22 cellular contexts compared by ENCODE assay signal in genomic region chr10:31343009-31343408, GRCh38. TPM values are rescaled to one million over a fixed set of nuclear protein-coding genes. Genes with fewer than 3 reads are reported as not detected.
A peak's percentile ranks its signal among the peaks of the same experiment; 100 is the strongest.
DNase-seq lines count a peak whose midpoint lies in the region; ATAC-seq, FAIRE-seq and TF ChIP-seq lines count a peak whose summit lies in the region.
"Had no signal": no experiment of that assay in that cellular context is flagged by ENCODE, and none has a peak within 500 bp of the region (broad histone marks: within the 10 kb centered on the region; RNA-seq: fewer than 3 reads in every experiment).

No MANE protein-coding gene starts in this region.

- H3K9me3 ChIP-seq in gastrocnemius medialis (no peaks in the 10 kb centered on the region), endodermal cell (ENCODE audit: control insufficient read depth, low read length) (no peaks in the 10 kb centered on the region)
- H3K9me3 ChIP-seq: heart left ventricle, thyroid gland had no signal

- H3K27ac Mint-ChIP-seq in activated CD4-positive, alpha-beta T cell treated with anti-CD3 and anti-CD28 coated beads, Interleukin-2, amount 10 ng/mL, durations not matched to agents 24 days and 14 days: no peak overlapping the region
- peak overlapping the region; percentile 79 for H3K27ac Mint-ChIP-seq in activated T-helper 2 cell treated with anti-CD3 and anti-CD28 coated beads, Interferon-gamma antibody, Interleukin-2, Interleukin-4, amounts not matched to agents 10 μg/mL and 5 μg/mL and 100 μg/mL, durations not matched to agents 14 hours and 24 hours and 36 hours
- no peak overlapping the region for H3K27ac Mint-ChIP-seq in endodermal cell
- H3K27ac Mint-ChIP-seq: memory B cell, progenitor cell of endocrine pancreas had no signal

- TF ChIP-seq POLR2A in gastrocnemius medialis (IDR thresholded peaks at IDR 0.05): no peak

- peak overlapping the region; percentile 34 to 59 (median 36) for H3K27ac ChIP-seq in gastrocnemius medialis
- no peak overlapping the region for H3K27ac ChIP-seq in endodermal cell (ENCODE audit: low read depth, low read length)
- H3K27ac ChIP-seq: C4-2B, thyroid gland had no signal

- H3K4me3 ChIP-seq in gastrocnemius medialis (no peak overlapping the region), endodermal cell (ENCODE audit: low read length) (no peak overlapping the region)
- H3K4me3 ChIP-seq: heart left ventricle, thyroid gland had no signal

- in situ Hi-C loops in gastrocnemius medialis (cut with MboI; ENCODE audit: low sequenced_read_pairs in 4 of 4): no loop called here

- WGBS in endodermal cell (ENCODE audit: insufficient coverage in 1 of 2, insufficient read length in 1 of 2), 2 experiments: 67 to 69% methylated on average over 1 of the region's 3 CpGs

- no peaks in the 10 kb centered on the region for H3K9me3 Mint-ChIP-seq in activated CD4-positive, alpha-beta T cell treated with anti-CD3 and anti-CD28 coated beads, Interleukin-2, amount 10 ng/mL, durations not matched to agents 24 days and 14 days
- H3K9me3 Mint-ChIP-seq in activated T-helper 2 cell treated with anti-CD3 and anti-CD28 coated beads, Interferon-gamma antibody, Interleukin-2, Interleukin-4, amounts not matched to agents 10 μg/mL and 5 μg/mL and 100 μg/mL, durations not matched to agents 14 hours and 24 hours and 36 hours: no peaks in the 10 kb centered on the region
- H3K9me3 Mint-ChIP-seq in endodermal cell: no peaks in the 10 kb centered on the region
- H3K9me3 Mint-ChIP-seq: memory B cell, nephron had no signal

- H3K4me3 Mint-ChIP-seq in activated CD4-positive, alpha-beta T cell treated with anti-CD3 and anti-CD28 coated beads, Interleukin-2, amount 10 ng/mL, durations not matched to agents 24 days and 14 days: peak overlapping the region; percentile 58
- H3K4me3 Mint-ChIP-seq in activated T-helper 2 cell treated with anti-CD3 and anti-CD28 coated beads, Interferon-gamma antibody, Interleukin-2, Interleukin-4, amounts not matched to agents 10 μg/mL and 5 μg/mL and 100 μg/mL, durations not matched to agents 14 hours and 24 hours and 36 hours (ENCODE audit: low read depth): peak overlapping the region; percentile 41
- no peak overlapping the region for H3K4me3 Mint-ChIP-seq in endodermal cell
- H3K4me3 Mint-ChIP-seq: memory B cell, nephron had no signal

- peaks cover 29% of the 10 kb centered on the region for H3K4me1 Mint-ChIP-seq in activated CD4-positive, alpha-beta T cell treated with anti-CD3 and anti-CD28 coated beads, Interleukin-2, amount 10 ng/mL, durations not matched to agents 24 days and 14 days
- peaks cover 38% of the 10 kb centered on the region for H3K4me1 Mint-ChIP-seq in activated T-helper 2 cell treated with anti-CD3 and anti-CD28 coated beads, Interferon-gamma antibody, Interleukin-2, Interleukin-4, amounts not matched to agents 10 μg/mL and 5 μg/mL and 100 μg/mL, durations not matched to agents 14 hours and 24 hours and 36 hours (ENCODE audit: low read depth)
- no peaks in the 10 kb centered on the region for H3K4me1 Mint-ChIP-seq in endodermal cell

- H3K36me3 ChIP-seq in gastrocnemius medialis: no peaks in the 10 kb centered on the region
- H3K36me3 ChIP-seq in endodermal cell (ENCODE audit: control insufficient read depth, insufficient read depth, low read length): no peaks in the 10 kb centered on the region
- H3K36me3 ChIP-seq: thyroid gland had no signal

- H3K36me3 Mint-ChIP-seq in activated CD4-positive, alpha-beta T cell treated with anti-CD3 and anti-CD28 coated beads, Interleukin-2, amount 10 ng/mL, durations not matched to agents 24 days and 14 days (ENCODE audit: low read depth): peaks cover 2% of the 10 kb centered on the region
- H3K36me3 Mint-ChIP-seq in activated T-helper 2 cell treated with anti-CD3 and anti-CD28 coated beads, Interferon-gamma antibody, Interleukin-2, Interleukin-4, amounts not matched to agents 10 μg/mL and 5 μg/mL and 100 μg/mL, durations not matched to agents 14 hours and 24 hours and 36 hours (ENCODE audit: low read depth): peaks cover 8% of the 10 kb centered on the region
- no peaks in the 10 kb centered on the region for H3K36me3 Mint-ChIP-seq in endodermal cell (ENCODE audit: low read depth)
- H3K36me3 Mint-ChIP-seq: memory B cell had no signal

- no peak for DNase-seq in activated CD4-positive, alpha-beta T cell treated with anti-CD3 and anti-CD28 coated beads, Interleukin-2, amount 10 ng/mL, durations not matched to agents 24 days and 14 days
- no peak for DNase-seq in activated CD4-positive, alpha-beta T cell treated with anti-CD3 and anti-CD28 coated beads, Interleukin-2, amount 50 U/mL, for 4 hours
- DNase-seq in GM19239 (ENCODE audit: insufficient read length, low spot score) (no peak), gastrocnemius medialis (no peak), amniotic stem cell (lab: John Stamatoyannopoulos, UW) (no peak), LoVo (ENCODE audit: low spot score) (no peak), endodermal cell (no peak)
- DNase-seq in activated T-helper 2 cell treated with anti-CD3 and anti-CD28 coated beads, Interferon-gamma antibody, Interleukin-2, Interleukin-4, amounts not matched to agents 10 μg/mL and 5 μg/mL and 100 μg/mL, durations not matched to agents 14 hours and 24 hours and 36 hours (ENCODE audit: low spot score): no peak
- DNase-seq: activated CD4-positive, alpha-beta T cell treated with anti-CD3 and anti-CD28 coated beads for 48 hours; anterior cingulate cortex; cerebellar nuclear complex; effector CD8-positive, alpha-beta T cell; heart left ventricle; NCI-H187 treated with DMSO at 0.1 percent for 48 hours; NK-92 treated with Interleukin-12 subunit alpha and Interleukin-12 subunit beta, amount 100 ng/mL, for 24 hours; RPMI8226; thyroid gland had no signal

- H3K27me3 ChIP-seq in gastrocnemius medialis: no peaks in the 10 kb centered on the region
- no peaks in the 10 kb centered on the region for H3K27me3 ChIP-seq in endodermal cell (ENCODE audit: control insufficient read depth, insufficient read depth, low read length, poor library complexity, severe bottlenecking)
- H3K27me3 ChIP-seq: heart left ventricle, thyroid gland had no signal

- intact Hi-C loops in activated CD4-positive, alpha-beta T cell treated with anti-CD3 and anti-CD28 coated beads, Interleukin-2, amount 10 ng/mL, durations not matched to agents 24 days and 14 days (cut with micrococcal nuclease): loop anchor here (1.0 to 10.0 kb wide), 7 partner anchors 10 to 712 kb away; partner anchors contain the start of gene KIF5B
- intact Hi-C loops in activated T-helper 2 cell treated with anti-CD3 and anti-CD28 coated beads, Interferon-gamma antibody, Interleukin-2, Interleukin-4, amounts not matched to agents 10 μg/mL and 5 μg/mL and 100 μg/mL, durations not matched to agents 14 hours and 24 hours and 36 hours (cut with micrococcal nuclease): loop anchor here (1.0 to 10.0 kb wide), 7 partner anchors 10 to 908 kb away; partner anchors contain the start of gene MAP3K8
- intact Hi-C loops in gastrocnemius medialis (cut with DNase I; ENCODE audit: low total_unique reads): no loop called here

- TF ChIP-seq CTCF in gastrocnemius medialis (IDR thresholded peaks at IDR 0.05 in 4 of 5, conservative IDR thresholded peaks at IDR 0.05 in 1 of 5) (no peak), endodermal cell (conservative IDR thresholded peaks at IDR 0.05) (no peak)

- no peaks in the 10 kb centered on the region for H3K27me3 Mint-ChIP-seq in activated CD4-positive, alpha-beta T cell treated with anti-CD3 and anti-CD28 coated beads, Interleukin-2, amount 10 ng/mL, durations not matched to agents 24 days and 14 days
- H3K27me3 Mint-ChIP-seq in activated T-helper 2 cell treated with anti-CD3 and anti-CD28 coated beads, Interferon-gamma antibody, Interleukin-2, Interleukin-4, amounts not matched to agents 10 μg/mL and 5 μg/mL and 100 μg/mL, durations not matched to agents 14 hours and 24 hours and 36 hours (ENCODE audit: low read depth): no peaks in the 10 kb centered on the region
- no peaks in the 10 kb centered on the region for H3K27me3 Mint-ChIP-seq in endodermal cell (ENCODE audit: insufficient read depth)
- H3K27me3 Mint-ChIP-seq: memory B cell, progenitor cell of endocrine pancreas had no signal

- FAIRE-seq in GM19239 (lab: Jason Lieb, UNC): peak; percentile 64
- FAIRE-seq: H1 had no signal

- no peak overlapping the region for H3K9ac ChIP-seq in endodermal cell (ENCODE audit: extremely low read depth, low read length, poor library complexity, severe bottlenecking)

- H3K4me1 ChIP-seq in gastrocnemius medialis (peaks cover 72 to 90% of the 10 kb centered on the region in 2 donors), endodermal cell (ENCODE audit: control insufficient read depth, insufficient read depth, low read length) (no peaks in the 10 kb centered on the region)

- no peak for ATAC-seq in gastrocnemius medialis

RNA-seq across cellular contexts. Expression of gene ZEB1, which starts 24.0 kb away (rescaled TPM):
- 71.9 and 79.0 TPM in 2 replicates for total RNA-seq in activated CD4-positive, alpha-beta T cell treated with anti-CD3 and anti-CD28 coated beads, Interleukin-2, amount 10 ng/mL, durations not matched to agents 24 days and 14 days
- total RNA-seq in activated T-helper 2 cell treated with anti-CD3 and anti-CD28 coated beads, Interferon-gamma antibody, Interleukin-2, Interleukin-4, amounts not matched to agents 10 μg/mL and 5 μg/mL and 100 μg/mL, durations not matched to agents 14 hours and 24 hours and 36 hours: 68.6 and 70.0 TPM in 2 replicates
- total RNA-seq in gastrocnemius medialis (100 to 1,000 TPM in 3 of 4 donors, 10 to 100 TPM in 1; 67.4 to 175 (median 137) TPM), endodermal cell (under 1 TPM; 0.84 TPM)
- 61.1 TPM for polyA plus RNA-seq in endodermal cell (2013, experiment 1 of 2)
- polyA plus RNA-seq in endodermal cell (2013, experiment 2 of 2): 60.9 TPM

Comparison
In these comparisons a context has a peak if more than half of its experiments do, and no peak if none do; other contexts are left out.
1. RNA of gene ZEB1, which starts 24.0 kb away (total RNA-seq): 67.4 to 175 TPM in gastrocnemius medialis, 71.9 to 79.0 TPM in activated CD4-positive, alpha-beta T cell treated with anti-CD3 and anti-CD28 coated beads, Interleukin-2, amount 10 ng/mL, durations not matched to agents 24 days and 14 days and 68.6 to 70.0 TPM in activated T-helper 2 cell treated with anti-CD3 and anti-CD28 coated beads, Interferon-gamma antibody, Interleukin-2, Interleukin-4, amounts not matched to agents 10 μg/mL and 5 μg/mL and 100 μg/mL, durations not matched to agents 14 hours and 24 hours and 36 hours; 0.84 TPM in endodermal cell; every median in the first group is over 10 times any median in the second.